ENCODE assay signal across 1 cellular context in genomic region chr12:41794341-41794740, GRCh38.
TF ChIP-seq lines count a peak whose summit lies in the region.

No MANE protein-coding gene starts in this region.

TF ChIP-seq in HepG2, 621 proteins besides CTCF, POLR2A, EP300 and RAD21 (continued from another document):
- no peak for TF ChIP-seq PRDM10 (CRISPR knock-in tag; IDR thresholded peaks at IDR 0.05; ENCODE audit: low read depth)
- TF ChIP-seq ZSCAN9 (CRISPR knock-in tag; IDR thresholded peaks at IDR 0.05; ENCODE audit: borderline replicate concordance), result no peak
TF ChIP-seq in HepG2: peak in this region for 0.
